15 cellular contexts compared by ENCODE assay signal in genomic region chr1:157978547-157979403, GRCh38. TPM values are rescaled to one million over a fixed set of nuclear protein-coding genes. Genes with fewer than 3 reads are reported as not detected.
A peak's percentile ranks its signal among the peaks of the same experiment; 100 is the strongest.
DNase-seq lines count a peak whose midpoint lies in the region; ATAC-seq and TF ChIP-seq lines count a peak whose summit lies in the region.
"Had no signal": no experiment of that assay in that cellular context is flagged by ENCODE, and none has a peak within 500 bp of the region (broad histone marks: within the 10 kb centered on the region; RNA-seq: fewer than 3 reads in every experiment).

No MANE protein-coding gene starts in this region.

- H3K4me3 Mint-ChIP-seq in stimulated activated naive B cell treated with anti-CD40 and anti-IgM and Interleukin-4, amounts not matched to agents 10 μg/mL and 1 μg/mL and 100 μg/mL, for 72 hours, result peak overlapping the region; percentile 50 to 59
- no peak overlapping the region for H3K4me3 Mint-ChIP-seq in natural killer cell treated with Interleukin-12 subunit alpha and Interleukin-12 subunit beta and Interleukin-15 and Interleukin-18, amount 100 ng/mL, for 72 hours
- H3K4me3 Mint-ChIP-seq: naive thymus-derived CD8-positive, alpha-beta T cell; stimulated activated effector memory CD8-positive, alpha-beta T cell treated with anti-CD3 and anti-CD28 coated beads, Interleukin-12 subunit alpha, Interleukin-12 subunit beta, amount 100 ng/mL, for 72 hours had no signal

- no peak overlapping the region for H3K4me3 ChIP-seq in kidney epithelial cell (ENCODE audit: low read depth, low read length)

- H3K27me3 Mint-ChIP-seq in stimulated activated naive B cell treated with anti-CD40 and anti-IgM and Interleukin-4, amounts not matched to agents 10 μg/mL and 1 μg/mL and 100 μg/mL, for 72 hours, result peaks cover 25 to 27% of the 10 kb centered on the region in 2 donors
- peaks cover 24 to 41% of the 10 kb centered on the region in 2 donors for H3K27me3 Mint-ChIP-seq in natural killer cell treated with Interleukin-12 subunit alpha and Interleukin-12 subunit beta and Interleukin-15 and Interleukin-18, amount 100 ng/mL, for 72 hours

- no peaks in the 10 kb centered on the region for H3K27me3 ChIP-seq in kidney epithelial cell (ENCODE audit: control insufficient read depth, insufficient read depth, low read length)

- no peak overlapping the region for H3K27ac Mint-ChIP-seq in stimulated activated naive B cell treated with anti-CD40 and anti-IgM and Interleukin-4, amounts not matched to agents 10 μg/mL and 1 μg/mL and 100 μg/mL, for 72 hours
- H3K27ac Mint-ChIP-seq in natural killer cell treated with Interleukin-12 subunit alpha and Interleukin-12 subunit beta and Interleukin-15 and Interleukin-18, amount 100 ng/mL, for 72 hours, result no peak overlapping the region
- H3K27ac Mint-ChIP-seq: naive thymus-derived CD8-positive, alpha-beta T cell; stimulated activated effector memory CD8-positive, alpha-beta T cell treated with anti-CD3 and anti-CD28 coated beads, Interleukin-12 subunit alpha, Interleukin-12 subunit beta, amount 100 ng/mL, for 72 hours had no signal

- H3K36me3 Mint-ChIP-seq in stimulated activated naive B cell treated with anti-CD40 and anti-IgM and Interleukin-4, amounts not matched to agents 10 μg/mL and 1 μg/mL and 100 μg/mL, for 72 hours, result no peaks in the 10 kb centered on the region
- no peaks in the 10 kb centered on the region for H3K36me3 Mint-ChIP-seq in natural killer cell treated with Interleukin-12 subunit alpha and Interleukin-12 subunit beta and Interleukin-15 and Interleukin-18, amount 100 ng/mL, for 72 hours
- H3K36me3 Mint-ChIP-seq: naive thymus-derived CD8-positive, alpha-beta T cell; stimulated activated effector memory CD8-positive, alpha-beta T cell treated with anti-CD3 and anti-CD28 coated beads, Interleukin-12 subunit alpha, Interleukin-12 subunit beta, amount 100 ng/mL, for 72 hours had no signal

- DNase-seq in DMS 273 (lab: John Stamatoyannopoulos, UW; ENCODE audit: unreplicated experiment) (peak; percentile 32), DMS 273 treated with DMSO at 0.1 percent for 48 hours (lab: John Stamatoyannopoulos, UW) (no peak), dermis blood vessel endothelial cell (peak; percentile 17), kidney epithelial cell (ENCODE audit: low read depth) (no peak), germinal center (ENCODE audit: low spot score) (no peak), cerebellar nuclear complex (lab: John Stamatoyannopoulos, UW) (no peak)
- no peak for DNase-seq in stimulated activated naive B cell treated with anti-CD40 and anti-IgM and Interleukin-4, amounts not matched to agents 10 μg/mL and 1 μg/mL and 100 μg/mL, for 72 hours
- DNase-seq in natural killer cell treated with Interleukin-12 subunit alpha and Interleukin-12 subunit beta and Interleukin-15 and Interleukin-18, amount 100 ng/mL, for 72 hours (ENCODE audit: low spot score), result no peak
- DNase-seq: activated CD4-positive, alpha-beta T cell treated with anti-CD3 and anti-CD28 coated beads for 1 hour; DMS153; effector CD4-positive, alpha-beta T cell; naive thymus-derived CD8-positive, alpha-beta T cell; NCI-H1105 treated with DMSO at 0.1 percent for 48 hours; NCI-H774 had no signal

- no peaks in the 10 kb centered on the region for H3K36me3 ChIP-seq in kidney epithelial cell (ENCODE audit: control insufficient read depth, insufficient read depth, low read length)

- no peaks in the 10 kb centered on the region for H3K9me3 Mint-ChIP-seq in stimulated activated naive B cell treated with anti-CD40 and anti-IgM and Interleukin-4, amounts not matched to agents 10 μg/mL and 1 μg/mL and 100 μg/mL, for 72 hours
- H3K9me3 Mint-ChIP-seq in natural killer cell treated with Interleukin-12 subunit alpha and Interleukin-12 subunit beta and Interleukin-15 and Interleukin-18, amount 100 ng/mL, for 72 hours, result no peaks in the 10 kb centered on the region
- H3K9me3 Mint-ChIP-seq: stimulated activated effector memory CD8-positive, alpha-beta T cell treated with anti-CD3 and anti-CD28 coated beads, Interleukin-12 subunit alpha, Interleukin-12 subunit beta, amount 100 ng/mL, for 72 hours had no signal

- H3K4me1 Mint-ChIP-seq in stimulated activated naive B cell treated with anti-CD40 and anti-IgM and Interleukin-4, amounts not matched to agents 10 μg/mL and 1 μg/mL and 100 μg/mL, for 72 hours, result peaks cover 2 to 10% of the 10 kb centered on the region in 2 donors
- peaks cover 0 to 2% of the 10 kb centered on the region in 2 donors for H3K4me1 Mint-ChIP-seq in natural killer cell treated with Interleukin-12 subunit alpha and Interleukin-12 subunit beta and Interleukin-15 and Interleukin-18, amount 100 ng/mL, for 72 hours (ENCODE audit: low read depth in 2 of 2)
- H3K4me1 Mint-ChIP-seq: stimulated activated effector memory CD8-positive, alpha-beta T cell treated with anti-CD3 and anti-CD28 coated beads, Interleukin-12 subunit alpha, Interleukin-12 subunit beta, amount 100 ng/mL, for 72 hours had no signal

- ATAC-seq in stimulated activated naive B cell treated with anti-CD40 and anti-IgM and Interleukin-4, amounts not matched to agents 10 μg/mL and 1 μg/mL and 100 μg/mL, for 72 hours (replicated peaks), result no peak
- ATAC-seq in natural killer cell treated with Interleukin-12 subunit alpha and Interleukin-12 subunit beta and Interleukin-15 and Interleukin-18, amount 100 ng/mL, for 72 hours, result no peak
- ATAC-seq: naive thymus-derived CD8-positive, alpha-beta T cell; stimulated activated effector memory CD8-positive, alpha-beta T cell treated with anti-CD3 and anti-CD28 coated beads, Interleukin-12 subunit alpha, Interleukin-12 subunit beta, amount 100 ng/mL, for 72 hours had no signal

- peak; percentile 20 for TF ChIP-seq CTCF in kidney epithelial cell (IDR thresholded peaks at IDR 0.05; ENCODE audit: insufficient read depth, low read length, poor library complexity, severe bottlenecking)

RNA-seq across cellular contexts. Expression of gene KIRREL1, which starts 14.7 kb away (rescaled TPM):
- 28.2 and 35.4 TPM in 2 replicates for total RNA-seq in dermis blood vessel endothelial cell
- 119 and 126 TPM in 2 replicates for total RNA-seq in kidney epithelial cell
- total RNA-seq in natural killer cell treated with Interleukin-12 subunit alpha and Interleukin-12 subunit beta and Interleukin-15 and Interleukin-18, amount 100 ng/mL, for 72 hours, result not detected
- total RNA-seq: naive thymus-derived CD8-positive, alpha-beta T cell had no signal

Comparison
In these comparisons a context has a peak if more than half of its experiments do, and no peak if none do; other contexts are left out.
1. DNase-seq: peak in DMS 273 (single experiment) and dermis blood vessel endothelial cell (single experiment); none in DMS 273 treated with DMSO at 0.1 percent for 48 hours (single experiment), kidney epithelial cell (single experiment), stimulated activated naive B cell treated with anti-CD40 and anti-IgM and Interleukin-4, amounts not matched to agents 10 μg/mL and 1 μg/mL and 100 μg/mL, for 72 hours (single experiment), germinal center (single experiment), natural killer cell treated with Interleukin-12 subunit alpha and Interleukin-12 subunit beta and Interleukin-15 and Interleukin-18, amount 100 ng/mL, for 72 hours (single experiment) and cerebellar nuclear complex (0 of 2).
2. RNA of gene KIRREL1, which starts 14.7 kb away (total RNA-seq): 119 to 126 TPM in kidney epithelial cell and 28.2 to 35.4 TPM in dermis blood vessel endothelial cell; not detected in natural killer cell treated with Interleukin-12 subunit alpha and Interleukin-12 subunit beta and Interleukin-15 and Interleukin-18, amount 100 ng/mL, for 72 hours; every median in the first group is over 10 times any median in the second.